ENCODE assay signal across 9 cellular contexts in genomic region chr15:94119923-94120775, GRCh38.
A peak's percentile ranks its signal among the peaks of the same experiment; 100 is the strongest.
DNase-seq lines count a peak whose midpoint lies in the region; ATAC-seq and TF ChIP-seq lines count a peak whose summit lies in the region.
"Had no signal": no experiment of that assay in that cellular context is flagged by ENCODE, and none has a peak within 500 bp of the region (broad histone marks: within the 10 kb centered on the region; RNA-seq: fewer than 3 reads in every experiment).

No MANE protein-coding gene starts in this region.

- H2AK5ac ChIP-seq in H9 (ENCODE audit: insufficient read length, low read length): no peak overlapping the region

- no peak overlapping the region for H2BK120ac ChIP-seq in H9 (ENCODE audit: low read depth, low read length, poor library complexity, severe bottlenecking)

- peak; percentile 99 for TF ChIP-seq CTCF in H9 (conservative IDR thresholded peaks at IDR 0.05)
- TF ChIP-seq CTCF in OCI-LY7 (conservative IDR thresholded peaks at IDR 0.05; ENCODE audit: low read length): peak; percentile 98
- TF ChIP-seq CTCF in heart left ventricle (IDR thresholded peaks at IDR 0.05): peak; percentile 65 to 94 (median 86)
- TF ChIP-seq CTCF in prostate gland (IDR thresholded peaks at IDR 0.05): peak; percentile 88 to 99 (median 96)

- no peaks in the 10 kb centered on the region for H3K36me3 ChIP-seq in OCI-LY7 (ENCODE audit: insufficient read depth, low read length)
- no peaks in the 10 kb centered on the region for H3K36me3 ChIP-seq in heart left ventricle
- H3K36me3 ChIP-seq in prostate gland: no peaks in the 10 kb centered on the region
- H3K36me3 ChIP-seq: BLaER1 treated with 17β-estradiol and CSF1 and Interleukin-3, amounts not matched to agents 10 nM and 100 nM had no signal

- no peak overlapping the region for H3K56ac ChIP-seq in H9 (ENCODE audit: insufficient read length, low read depth, low read length)

- TF ChIP-seq POLR2A in heart left ventricle (IDR thresholded peaks at IDR 0.05): no peak
- no peak for TF ChIP-seq POLR2A in prostate gland (IDR thresholded peaks at IDR 0.05)

- H4K91ac ChIP-seq in H9 (ENCODE audit: insufficient read length, low read depth, low read length): no peak overlapping the region

- H3K4me2 ChIP-seq in H9 (ENCODE audit: insufficient read depth, insufficient read length, low read length) (no peak overlapping the region), OCI-LY7 (ENCODE audit: low read length) (no peak overlapping the region)
- H3K4me2 ChIP-seq: BLaER1 treated with 17β-estradiol and CSF1 and Interleukin-3, amounts not matched to agents 10 nM and 100 nM had no signal

- no peak overlapping the region for H4K8ac ChIP-seq in H9 (replicated peaks; ENCODE audit: insufficient read length, low read depth, low read length)

- intact Hi-C loops in OCI-LY7 (cut with micrococcal nuclease; ENCODE audit: unreplicated experiment): loop anchor here (2.0 to 5.0 kb wide), 3 partner anchors 123 to 1088 kb away; no protein-coding TSS in a partner anchor
- intact Hi-C loops in heart left ventricle (cut with DNase I): loop anchor here (1.0 to 10.0 kb wide), 12 partner anchors 123 to 1325 kb away; partner anchors contain the start of gene RGMA (in 1 of the 10)
- intact Hi-C loops in prostate gland (cut with DNase I): loop anchor here (2.0 to 10.0 kb wide), 5 partner anchors 123 to 1325 kb away; partner anchors contain the start of gene RGMA

- H3K9ac ChIP-seq in H9 (ENCODE audit: extremely low read depth, insufficient read length, low read length): no peak overlapping the region

- no peak overlapping the region for H2BK5ac ChIP-seq in H9 (ENCODE audit: insufficient read length, low read length)

- no peak overlapping the region for H3K27ac ChIP-seq in H9 (ENCODE audit: insufficient read length, low read depth, low read length)
- H3K27ac ChIP-seq in OCI-LY7 (ENCODE audit: low read depth, low read length, poor library complexity, severe bottlenecking): no peak overlapping the region
- H3K27ac ChIP-seq in heart left ventricle: peak overlapping the region in 11 of 12 donors; percentile 20 to 72 (median 60)
- peak overlapping the region; percentile 57 to 62 for H3K27ac ChIP-seq in prostate gland

- H3K4me1 ChIP-seq in H9 (ENCODE audit: insufficient read depth, low read length) (peaks cover 6% of the 10 kb centered on the region; the same call in 1 of the 2 replicates), OCI-LY7 (ENCODE audit: insufficient read depth, low read length, poor library complexity, severe bottlenecking) (no peaks in the 10 kb centered on the region), heart left ventricle (peaks cover 0 to 7% (median 0%) of the 10 kb centered on the region in 12 donors), prostate gland (replicated peaks) (no peaks in the 10 kb centered on the region)

- no peak overlapping the region for H3K27ac Mint-ChIP-seq in activated CD8-positive, alpha-beta memory T cell treated with anti-CD3 and anti-CD28 coated beads, Interleukin-2, amount 10 ng/mL, durations not matched to agents 7 days and 5 days
- no peak overlapping the region for H3K27ac Mint-ChIP-seq in H9
- no peak overlapping the region for H3K27ac Mint-ChIP-seq in activated naive CD8-positive, alpha-beta T cell treated with anti-CD3 and anti-CD28 coated beads, Interleukin-2, amount 10 ng/mL, durations not matched to agents 7 days and 5 days

- POLR2A ChIA-PET in OCI-LY7 (lab: Charles Lee): no interaction called here
- POLR2A ChIA-PET in activated naive CD8-positive, alpha-beta T cell treated with anti-CD3 and anti-CD28 coated beads, Interleukin-2, amount 10 ng/mL, durations not matched to agents 7 days and 5 days (lab: Charles Lee): no interaction called here

- CTCF ChIA-PET in activated CD8-positive, alpha-beta memory T cell treated with anti-CD3 and anti-CD28 coated beads, Interleukin-2, amount 10 ng/mL, durations not matched to agents 7 days and 5 days (lab: Charles Lee): interaction anchor here (0.6 to 2.1 kb wide), 45 partner anchors 8 to 1090 kb away, joined by 3 to 57 read pairs (median 4); no protein-coding TSS in a partner anchor
- CTCF ChIA-PET in OCI-LY7 (lab: Charles Lee; ENCODE audit: unreplicated experiment): interaction anchor here (0.5 kb wide), 1 partner anchor 1033 kb away, joined by 3 read pairs; no protein-coding TSS in a partner anchor

- no peaks in the 10 kb centered on the region for H4K20me1 ChIP-seq in H9 (ENCODE audit: control insufficient read depth, insufficient read depth, insufficient read length)
- no peaks in the 10 kb centered on the region for H4K20me1 ChIP-seq in OCI-LY7 (ENCODE audit: insufficient read depth, low read length)
- H4K20me1 ChIP-seq: BLaER1 treated with 17β-estradiol and CSF1 and Interleukin-3, amounts not matched to agents 10 nM and 100 nM had no signal

- H2AFZ ChIP-seq in H9 (ENCODE audit: low read length) (no peak overlapping the region), OCI-LY7 (ENCODE audit: low read length) (peak overlapping the region; percentile 38; the same call in 1 of the 2 replicates)

- no peak overlapping the region for H3K18ac ChIP-seq in H9 (ENCODE audit: insufficient read length, low read depth, low read length)

- no peak overlapping the region for H3K23ac ChIP-seq in H9 (ENCODE audit: insufficient read length, low read depth, low read length)

- H3K4ac ChIP-seq in H9 (ENCODE audit: low read depth, low read length): no peak overlapping the region

- H3K79me1 ChIP-seq in H9 (ENCODE audit: insufficient read depth, low read depth, low read length, poor library complexity, severe bottlenecking): no peaks in the 10 kb centered on the region

- no peaks in the 10 kb centered on the region for H3K36me3 Mint-ChIP-seq in activated CD8-positive, alpha-beta memory T cell treated with anti-CD3 and anti-CD28 coated beads, Interleukin-2, amount 10 ng/mL, durations not matched to agents 7 days and 5 days
- no peaks in the 10 kb centered on the region for H3K36me3 Mint-ChIP-seq in H9 (ENCODE audit: insufficient read depth in 1 of 3, low read depth in 3 of 3)
- no peaks in the 10 kb centered on the region for H3K36me3 Mint-ChIP-seq in activated naive CD8-positive, alpha-beta T cell treated with anti-CD3 and anti-CD28 coated beads, Interleukin-2, amount 10 ng/mL, durations not matched to agents 7 days and 5 days

- no peaks in the 10 kb centered on the region for H3K9me3 Mint-ChIP-seq in activated CD8-positive, alpha-beta memory T cell treated with anti-CD3 and anti-CD28 coated beads, Interleukin-2, amount 10 ng/mL, durations not matched to agents 7 days and 5 days (ENCODE audit: low read depth)
- no peaks in the 10 kb centered on the region for H3K9me3 Mint-ChIP-seq in H9
- H3K9me3 Mint-ChIP-seq in activated naive CD8-positive, alpha-beta T cell treated with anti-CD3 and anti-CD28 coated beads, Interleukin-2, amount 10 ng/mL, durations not matched to agents 7 days and 5 days: no peaks in the 10 kb centered on the region

- DNase-seq in activated CD8-positive, alpha-beta memory T cell treated with anti-CD3 and anti-CD28 coated beads, Interleukin-2, amount 10 ng/mL, durations not matched to agents 7 days and 5 days: peak; percentile 77
- no peak for DNase-seq in activated CD8-positive, alpha-beta memory T cell treated with anti-CD3 and anti-CD28 coated beads for 24 hours
- DNase-seq in H9 (peak; percentile 67), LHCN-M2 (ENCODE audit: low read depth) (peak; percentile 39), OCI-LY7 (ENCODE audit: low spot score) (peak; percentile 79), heart left ventricle (peak in 4 of 5 donors; percentile 43 to 65 (median 54)), prostate gland (ENCODE audit: low spot score) (peak; percentile 78)
- no peak for DNase-seq in activated naive CD8-positive, alpha-beta T cell treated with anti-CD3 and anti-CD28 coated beads, Interleukin-2, amount 10 ng/mL, durations not matched to agents 7 days and 5 days

- H3T11ph ChIP-seq in H9 (ENCODE audit: low read length): no peak overlapping the region

- no peak overlapping the region for H3K14ac ChIP-seq in H9 (ENCODE audit: insufficient read depth, low read length)

- H2BK12ac ChIP-seq in H9 (ENCODE audit: insufficient read length, low read depth, low read length): no peak overlapping the region

- no peak overlapping the region for H2BK20ac ChIP-seq in H9 (ENCODE audit: low read depth, low read length, poor library complexity, severe bottlenecking)

- H3K27me3 ChIP-seq in H9 (ENCODE audit: insufficient read depth, low read length): no peaks in the 10 kb centered on the region
- H3K27me3 ChIP-seq in heart left ventricle: no peaks in the 10 kb centered on the region
- H3K27me3 ChIP-seq in prostate gland (replicated peaks; ENCODE audit: insufficient read depth): no peaks in the 10 kb centered on the region
- H3K27me3 ChIP-seq: BLaER1 treated with 17β-estradiol and CSF1 and Interleukin-3, amounts not matched to agents 10 nM and 100 nM had no signal

- no peak overlapping the region for H3K4me3 Mint-ChIP-seq in activated CD8-positive, alpha-beta memory T cell treated with anti-CD3 and anti-CD28 coated beads, Interleukin-2, amount 10 ng/mL, durations not matched to agents 7 days and 5 days
- no peak overlapping the region for H3K4me3 Mint-ChIP-seq in H9
- H3K4me3 Mint-ChIP-seq in activated naive CD8-positive, alpha-beta T cell treated with anti-CD3 and anti-CD28 coated beads, Interleukin-2, amount 10 ng/mL, durations not matched to agents 7 days and 5 days: no peak overlapping the region

- no TSS peak for BruUV-seq in OCI-LY7 (replicated peaks; lab: Mats Ljungman, UMichigan)

- no CpG with 5 or more reads among the region's 11 CpGs for WGBS in H9 (ENCODE audit: extremely low coverage, insufficient read length, low lambda C conversion rate)
- 49 to 51% (median 49%) methylated on average over 11 of the region's 11 CpGs for WGBS in heart left ventricle, 4 donors
- WGBS in prostate gland: 35% methylated on average over 11 of the region's 11 CpGs

- H3K4me1 Mint-ChIP-seq in activated CD8-positive, alpha-beta memory T cell treated with anti-CD3 and anti-CD28 coated beads, Interleukin-2, amount 10 ng/mL, durations not matched to agents 7 days and 5 days: peaks cover under 1% of the 10 kb centered on the region
- peaks cover 17 to 22% of the 10 kb centered on the region in 2 experiments for H3K4me1 Mint-ChIP-seq in H9
- peaks cover under 1% of the 10 kb centered on the region for H3K4me1 Mint-ChIP-seq in activated naive CD8-positive, alpha-beta T cell treated with anti-CD3 and anti-CD28 coated beads, Interleukin-2, amount 10 ng/mL, durations not matched to agents 7 days and 5 days

- H3K79me2 ChIP-seq in H9 (ENCODE audit: insufficient read depth, low read length) (no peaks in the 10 kb centered on the region), OCI-LY7 (ENCODE audit: insufficient read depth, low read depth, low read length) (no peaks in the 10 kb centered on the region)

- no peaks in the 10 kb centered on the region for H3K23me2 ChIP-seq in H9 (ENCODE audit: insufficient read length, low read depth, low read length, poor library complexity, severe bottlenecking)

- H4K5ac ChIP-seq in H9 (ENCODE audit: insufficient read length, low read depth, low read length): no peak overlapping the region

- no peaks in the 10 kb centered on the region for H3K9me2 ChIP-seq in OCI-LY7 (ENCODE audit: insufficient read depth, low read length)

- H2BK15ac ChIP-seq in H9 (ENCODE audit: low read depth, low read length): no peak overlapping the region

- ATAC-seq in activated CD8-positive, alpha-beta memory T cell treated with anti-CD3 and anti-CD28 coated beads, Interleukin-2, amount 10 ng/mL, durations not matched to agents 7 days and 5 days: peak; percentile 100
- ATAC-seq in activated naive CD8-positive, alpha-beta T cell treated with anti-CD3 and anti-CD28 coated beads, Interleukin-2, amount 10 ng/mL, durations not matched to agents 7 days and 5 days (ENCODE audit: low read depth): peak; percentile 99
- ATAC-seq in heart left ventricle: peak; percentile 90 to 98 (median 96)

- H3K4me3 ChIP-seq in OCI-LY7 (ENCODE audit: low read depth, low read length, poor library complexity, severe bottlenecking) (no peak overlapping the region), heart left ventricle (no peak overlapping the region), prostate gland (no peak overlapping the region)
- H3K4me3 ChIP-seq: BLaER1 treated with 17β-estradiol and CSF1 and Interleukin-3, amounts not matched to agents 10 nM and 100 nM had no signal

- H3K9me3 ChIP-seq in H9 (ENCODE audit: control insufficient read depth, low read depth, low read length) (no peaks in the 10 kb centered on the region), OCI-LY7 (ENCODE audit: low read length) (no peaks in the 10 kb centered on the region), heart left ventricle (no peaks in the 10 kb centered on the region), prostate gland (no peaks in the 10 kb centered on the region)
- H3K9me3 ChIP-seq: BLaER1 treated with 17β-estradiol and CSF1 and Interleukin-3, amounts not matched to agents 10 nM and 100 nM had no signal

- peaks cover under 1% of the 10 kb centered on the region for H3K27me3 Mint-ChIP-seq in activated CD8-positive, alpha-beta memory T cell treated with anti-CD3 and anti-CD28 coated beads, Interleukin-2, amount 10 ng/mL, durations not matched to agents 7 days and 5 days
- no peaks in the 10 kb centered on the region for H3K27me3 Mint-ChIP-seq in H9 (ENCODE audit: low read depth)
- peaks cover 4% of the 10 kb centered on the region for H3K27me3 Mint-ChIP-seq in activated naive CD8-positive, alpha-beta T cell treated with anti-CD3 and anti-CD28 coated beads, Interleukin-2, amount 10 ng/mL, durations not matched to agents 7 days and 5 days

Comparison
In these comparisons a context has a peak if more than half of its experiments do, and no peak if none do; other contexts are left out.
1. DNase-seq: peak in activated CD8-positive, alpha-beta memory T cell treated with anti-CD3 and anti-CD28 coated beads, Interleukin-2, amount 10 ng/mL, durations not matched to agents 7 days and 5 days (single experiment), H9 (single experiment), LHCN-M2 (single experiment), OCI-LY7 (single experiment), heart left ventricle (4 of 5) and prostate gland (single experiment); none in activated CD8-positive, alpha-beta memory T cell treated with anti-CD3 and anti-CD28 coated beads for 24 hours (single experiment) and activated naive CD8-positive, alpha-beta T cell treated with anti-CD3 and anti-CD28 coated beads, Interleukin-2, amount 10 ng/mL, durations not matched to agents 7 days and 5 days (single experiment).
2. H3K27ac ChIP-seq: peak in heart left ventricle (11 of 12) and prostate gland (2 of 2); none in H9 (single experiment) and OCI-LY7 (single experiment).
3. Peak in every context shown above with its lines, with median percentiles within 50 percentile points of each other: ATAC-seq and CTCF ChIP-seq.